In genomic region chr2:207283356-207283755, GRCh38 we compare ENCODE assay signal across 8 cellular contexts.
A peak's percentile ranks its signal among the peaks of the same experiment; 100 is the strongest.
DNase-seq lines count a peak whose midpoint lies in the region; ATAC-seq and TF ChIP-seq lines count a peak whose summit lies in the region.

No MANE protein-coding gene starts in this region.

- H3K27ac Mint-ChIP-seq in osteocyte (ENCODE audit: unreplicated experiment) (no peak overlapping the region), endothelial cell (ENCODE audit: unreplicated experiment) (no peak overlapping the region)
- H3K27ac Mint-ChIP-seq in CD8-positive, alpha-beta memory T cell: peak overlapping the region in 2 of 8 donors; percentile 9 to 19

- CTCF ChIA-PET in IMR-90 (lab: Yijun Ruan, JAX): interaction anchor here (0.8 kb wide), 1 partner anchor 189 kb away, joined by 3 read pairs; no protein-coding TSS in a partner anchor
- CTCF ChIA-PET in CD8-positive, alpha-beta memory T cell (lab: Charles Lee): interaction anchor here (0.6 to 1.4 kb wide), 2 partner anchors 24 to 203 kb away, joined by 3 read pairs; no protein-coding TSS in a partner anchor

- BruUV-seq in IMR-90 (replicated peaks; lab: Mats Ljungman, UMichigan): no TSS peak

- no peak overlapping the region for H3K14ac ChIP-seq in IMR-90 (replicated peaks; ENCODE audit: low read depth, low read length)

- H4K20me1 ChIP-seq in IMR-90 (ENCODE audit: insufficient read depth, low read length): no peaks in the 10 kb centered on the region

- H4K8ac ChIP-seq in IMR-90 (ENCODE audit: low read depth in 2 of 2, low read length in 2 of 2): peak overlapping the region in 1 of 2 experiments; percentile 48; a peak in 1 of 4 replicates

- H3K4ac ChIP-seq in IMR-90 (ENCODE audit: low read depth, low read length): peak overlapping the region; percentile 13; the same call in 1 of the 2 replicates

- no peak overlapping the region for H3K27ac ChIP-seq in IMR-90 (ENCODE audit: insufficient read depth, low read length)
- no peak overlapping the region for H3K27ac ChIP-seq in brain microvascular endothelial cell
- no peak overlapping the region for H3K27ac ChIP-seq in CD8-positive, alpha-beta memory T cell (ENCODE audit: low read depth, low read length)

- 0 out of 2 replicates have a peak overlapping the region, but pooled peaks have one; percentile 1 for H4K91ac ChIP-seq in IMR-90 (ENCODE audit: insufficient read depth, low read depth, low read length)

- intact Hi-C loops in IMR-90 (cut with micrococcal nuclease): no loop called here

- H3K9me3 ChIP-seq in IMR-90 (ENCODE audit: control insufficient read depth, insufficient read depth, low read length): no peaks in the 10 kb centered on the region
- H3K9me3 ChIP-seq in CD8-positive, alpha-beta memory T cell (ENCODE audit: low read length): no peaks in the 10 kb centered on the region

- TF ChIP-seq RAD21 in IMR-90 (IDR thresholded peaks at IDR 0.05; ENCODE audit: low read length): no peak

- peak overlapping the region; percentile 43; the same call in 1 of the 2 replicates for H3K4me2 ChIP-seq in IMR-90 (ENCODE audit: low read depth, low read length)

- H4K5ac ChIP-seq in IMR-90 (ENCODE audit: low read depth, low read length): peak overlapping the region; percentile 64; the same call in 1 of the 2 replicates

- no peaks in the 10 kb centered on the region for H3K79me1 ChIP-seq in IMR-90 (ENCODE audit: low read depth in 1 of 2, low read length in 2 of 2)

- H3K36me3 ChIP-seq in IMR-90 (ENCODE audit: control insufficient read depth, insufficient read depth, low read length): no peaks in the 10 kb centered on the region
- H3K36me3 ChIP-seq in brain microvascular endothelial cell (replicated peaks): no peaks in the 10 kb centered on the region
- no peaks in the 10 kb centered on the region for H3K36me3 ChIP-seq in CD8-positive, alpha-beta memory T cell (ENCODE audit: insufficient read depth, low read length)

- in situ Hi-C loops in IMR-90 (cut with MboI; ENCODE audit: low sequenced_read_pairs): no loop called here
- in situ Hi-C loops in brain microvascular endothelial cell (cut with HindIII; ENCODE audit: low pct_ligation_motif_present, low sequenced_read_pairs): no loop called here

- no peak overlapping the region for H2AK5ac ChIP-seq in IMR-90 (ENCODE audit: low read depth, low read length)

- H2BK120ac ChIP-seq in IMR-90 (ENCODE audit: low read depth, low read length): peak overlapping the region; percentile 39; the same call in 1 of the 2 replicates

- H3K27me3 Mint-ChIP-seq in osteocyte (ENCODE audit: unreplicated experiment) (no peaks in the 10 kb centered on the region), endothelial cell (ENCODE audit: unreplicated experiment) (peaks cover 2% of the 10 kb centered on the region)
- H3K27me3 Mint-ChIP-seq in CD8-positive, alpha-beta memory T cell: peaks cover 2 to 9% of the 10 kb centered on the region in 2 donors

- H3K9me1 ChIP-seq in IMR-90 (ENCODE audit: insufficient read depth, low read length): peaks cover 4% of the 10 kb centered on the region; the same call in 1 of the 2 replicates

- POLR2A ChIA-PET in IMR-90 (lab: Charles Lee; ENCODE audit: unreplicated experiment): no interaction called here
- POLR2A ChIA-PET in CD8-positive, alpha-beta memory T cell (lab: Charles Lee): no interaction called here

- H3K9ac ChIP-seq in IMR-90 (ENCODE audit: low read depth, low read length): no peak overlapping the region

- H3K56ac ChIP-seq in IMR-90 (ENCODE audit: extremely low read depth, insufficient read depth, low read length): no peak overlapping the region

- H2AFZ ChIP-seq in IMR-90 (replicated peaks; ENCODE audit: low read length, poor library complexity): peak overlapping the region; percentile 46

- H3K4me1 ChIP-seq in IMR-90 (ENCODE audit: control insufficient read depth, insufficient read depth, low read length): peaks cover 9% of the 10 kb centered on the region
- H3K4me1 ChIP-seq in CD8-positive, alpha-beta memory T cell (ENCODE audit: insufficient read depth, low read length): peaks cover 12% of the 10 kb centered on the region

- peak overlapping the region; percentile 79 for H2AK9ac ChIP-seq in IMR-90 (replicated peaks; ENCODE audit: low read depth, low read length, poor library complexity)

- H3K18ac ChIP-seq in IMR-90 (ENCODE audit: low read depth, low read length): peak overlapping the region; percentile 13; the same call in 1 of the 2 replicates

- H3K4me1 Mint-ChIP-seq in osteocyte (ENCODE audit: unreplicated experiment) (peaks cover 28% of the 10 kb centered on the region), endothelial cell (ENCODE audit: unreplicated experiment) (no peaks in the 10 kb centered on the region)
- peaks cover 14 to 17% (median 16%) of the 10 kb centered on the region in 3 donors for H3K4me1 Mint-ChIP-seq in CD8-positive, alpha-beta memory T cell

- no CpG with 5 or more reads among the region's 1 CpG for WGBS in IMR-90 (ENCODE audit: extremely low coverage in 2 of 2, insufficient read length in 1 of 2), 2 experiments

- TF ChIP-seq CTCF in IMR-90 (conservative IDR thresholded peaks at IDR 0.05; ENCODE audit: low read depth, low read length): no peak
- peak; percentile 47 for TF ChIP-seq CTCF in brain microvascular endothelial cell (IDR thresholded peaks at IDR 0.05; ENCODE audit: low read depth, low read length, missing control alignments)
- TF ChIP-seq CTCF in osteocyte (IDR thresholded peaks at IDR 0.05): peak; percentile 18
- TF ChIP-seq CTCF in endothelial cell (IDR thresholded peaks at IDR 0.05; ENCODE audit: unreplicated experiment): no peak

- DNase-seq in IMR-90: no peak
- no peak for DNase-seq in brain microvascular endothelial cell
- DNase-seq in osteocyte (ENCODE audit: extremely low spot score, unreplicated experiment): no peak
- no peak for DNase-seq in CD8-positive, alpha-beta memory T cell
- no peak for DNase-seq in endothelial cell (ENCODE audit: low spot score)
- DNase-seq in HPDE6-E6E7 (ENCODE audit: extremely low spot score): no peak

- dilution Hi-C loops in IMR-90 (cut with HindIII; ENCODE audit: low sequenced_read_pairs, unreplicated experiment): no loop called here

- no peaks in the 10 kb centered on the region for H3K36me3 Mint-ChIP-seq in osteocyte (ENCODE audit: unreplicated experiment)
- no peaks in the 10 kb centered on the region for H3K36me3 Mint-ChIP-seq in CD8-positive, alpha-beta memory T cell
- no peaks in the 10 kb centered on the region for H3K36me3 Mint-ChIP-seq in endothelial cell (ENCODE audit: low read depth, unreplicated experiment)

- 0 out of 2 replicates have a peak overlapping the region, but pooled peaks have one; percentile 15 for H3K23ac ChIP-seq in IMR-90 (ENCODE audit: low read depth, low read length)

- H3K27me3 ChIP-seq in IMR-90 (ENCODE audit: control insufficient read depth, insufficient read depth, low read length) (no peaks in the 10 kb centered on the region), brain microvascular endothelial cell (replicated peaks) (no peaks in the 10 kb centered on the region)
- H3K27me3 ChIP-seq in CD8-positive, alpha-beta memory T cell (ENCODE audit: insufficient read depth, low read length, poor library complexity, severe bottlenecking): no peaks in the 10 kb centered on the region

- H3K4me3 ChIP-seq in IMR-90 (ENCODE audit: insufficient read depth, low read depth, low read length) (no peak overlapping the region), brain microvascular endothelial cell (ENCODE audit: low read depth, low read length) (no peak overlapping the region)
- H3K4me3 ChIP-seq in CD8-positive, alpha-beta memory T cell (ENCODE audit: low read length): no peak overlapping the region

- no peak overlapping the region for H2BK5ac ChIP-seq in IMR-90 (ENCODE audit: low read depth, low read length, poor library complexity, severe bottlenecking)

- H3K4me3 Mint-ChIP-seq in osteocyte (ENCODE audit: unreplicated experiment): no peak overlapping the region
- H3K4me3 Mint-ChIP-seq in CD8-positive, alpha-beta memory T cell: peak overlapping the region in 2 of 7 donors; percentile 24 to 57
- no peak overlapping the region for H3K4me3 Mint-ChIP-seq in endothelial cell (ENCODE audit: unreplicated experiment)

- no peak overlapping the region for H2BK20ac ChIP-seq in IMR-90 (ENCODE audit: low read depth, low read length)

- no peak for TF ChIP-seq POLR2A in GM18505 (IDR thresholded peaks at IDR 0.05; ENCODE audit: borderline replicate concordance, extremely low read depth, insufficient read depth, insufficient read length)
- no peak for TF ChIP-seq POLR2A in IMR-90 (IDR thresholded peaks at IDR 0.05; ENCODE audit: low read depth, low read length)

- H3K9me3 Mint-ChIP-seq in osteocyte (ENCODE audit: unreplicated experiment) (peaks cover 7% of the 10 kb centered on the region), endothelial cell (ENCODE audit: unreplicated experiment) (no peaks in the 10 kb centered on the region)
- no peaks in the 10 kb centered on the region for H3K9me3 Mint-ChIP-seq in CD8-positive, alpha-beta memory T cell

- H2BK15ac ChIP-seq in IMR-90 (ENCODE audit: low read depth, low read length): no peak overlapping the region

- peak; percentile 45 for ATAC-seq in GM18505 (IDR thresholded peaks at IDR 0.05; ENCODE audit: unreplicated experiment)
- peak; percentile 35; the same call in 1 of the 2 replicates for ATAC-seq in IMR-90 (ENCODE audit: low read depth)
- no peak for ATAC-seq in GM19351 (IDR thresholded peaks at IDR 0.05; ENCODE audit: unreplicated experiment)

TF ChIP-seq in IMR-90, 13 proteins besides CTCF, POLR2A, EP300 and RAD21:
- TF ChIP-seq MAFK (IDR thresholded peaks at IDR 0.05; ENCODE audit: low read depth, low read length): no peak
- peak; percentile 15; the same call in 1 of the 2 replicates for TF ChIP-seq SMC3 (IDR thresholded peaks at IDR 0.05; ENCODE audit: low read depth, low read length)
- no peak for TF ChIP-seq CHD1 (IDR thresholded peaks at IDR 0.05; ENCODE audit: low read depth, low read length)

Comparison
In these comparisons a context has a peak if more than half of its experiments do, and no peak if none do; other contexts are left out.
1. CTCF ChIP-seq: peak in brain microvascular endothelial cell (single experiment) and osteocyte (single experiment); none in IMR-90 (single experiment) and endothelial cell (single experiment).